Comparison of ENCODE assay signal across 12 cellular contexts in genomic region chr4:17721496-17722360, GRCh38. TPM values are rescaled to one million over a fixed set of nuclear protein-coding genes. Genes with fewer than 3 reads are reported as not detected.
DNase-seq lines count a peak whose midpoint lies in the region; ATAC-seq and TF ChIP-seq lines count a peak whose summit lies in the region.
"Had no signal": no experiment of that assay in that cellular context is flagged by ENCODE, and none has a peak within 500 bp of the region (broad histone marks: within the 10 kb centered on the region; RNA-seq: fewer than 3 reads in every experiment).

No MANE protein-coding gene starts in this region.

- peaks cover 8% of the 10 kb centered on the region for H3K27me3 Mint-ChIP-seq in CD4-positive, alpha-beta T cell

- H3K27ac ChIP-seq in psoas muscle = no peak overlapping the region
- no peak overlapping the region for H3K27ac ChIP-seq in CD4-positive, alpha-beta T cell (ENCODE audit: low read depth, low read length)
- H3K27ac ChIP-seq: neutrophil had no signal

- H3K27me3 ChIP-seq in adipocyte (replicated peaks; ENCODE audit: control insufficient read depth, insufficient read depth, low read length) (no peaks in the 10 kb centered on the region), psoas muscle (ENCODE audit: insufficient read depth in 3 of 3, low read length in 2 of 3) (no peaks in the 10 kb centered on the region)
- H3K27me3 ChIP-seq in CD4-positive, alpha-beta T cell (ENCODE audit: control insufficient read depth, insufficient read depth, low read length) = no peaks in the 10 kb centered on the region
- H3K27me3 ChIP-seq: neutrophil had no signal

- H3K4me1 Mint-ChIP-seq in CD4-positive, alpha-beta T cell (ENCODE audit: low read depth) = no peaks in the 10 kb centered on the region
- H3K4me1 Mint-ChIP-seq: activated CD8-positive, alpha-beta memory T cell treated with anti-CD3 and anti-CD28 coated beads, Interleukin-2, amount 10 ng/mL, durations not matched to agents 7 days and 5 days had no signal

- WGBS in psoas muscle, 3 donors = 60 to 69% (median 61%) methylated on average over 16 of the region's 16 CpGs

- peak; percentile 89 for DNase-seq in GM03348 (ENCODE audit: low spot score)
- DNase-seq in adipocyte (ENCODE audit: low read depth) = peak; percentile 57
- peak; percentile 53 for DNase-seq in fibroblast of mammary gland (ENCODE audit: low read depth)
- DNase-seq in psoas muscle = no peak
- no peak for DNase-seq in HuH-7 (ENCODE audit: low spot score)
- no peak for DNase-seq in CD4-positive, alpha-beta T cell
- DNase-seq: activated CD8-positive, alpha-beta memory T cell treated with anti-CD3 and anti-CD28 coated beads, Interleukin-2, amount 10 ng/mL, durations not matched to agents 7 days and 5 days; Calu3 had no signal

- H3K4me1 ChIP-seq in adipocyte (ENCODE audit: control insufficient read depth, insufficient read depth, low read length) (peaks cover 12% of the 10 kb centered on the region), psoas muscle (no peaks in the 10 kb centered on the region)

- POLR2A ChIA-PET in CD4-positive, alpha-beta T cell (lab: Charles Lee) = no interaction called here

- no peak overlapping the region for H3K9ac ChIP-seq in adipocyte (ENCODE audit: low read length)

- H3K27ac Mint-ChIP-seq in CD4-positive, alpha-beta T cell = no peak overlapping the region
- H3K27ac Mint-ChIP-seq: activated CD8-positive, alpha-beta memory T cell treated with anti-CD3 and anti-CD28 coated beads, Interleukin-2, amount 10 ng/mL, durations not matched to agents 7 days and 5 days had no signal

- H3K4me3 Mint-ChIP-seq in CD4-positive, alpha-beta T cell = no peak overlapping the region
- H3K4me3 Mint-ChIP-seq: activated CD8-positive, alpha-beta memory T cell treated with anti-CD3 and anti-CD28 coated beads, Interleukin-2, amount 10 ng/mL, durations not matched to agents 7 days and 5 days had no signal

- intact Hi-C loops in psoas muscle (cut with DNase I) = no loop called here
- intact Hi-C loops in CD4-positive, alpha-beta T cell (cut with DNase I, micrococcal nuclease) = no loop called here

- H3K36me3 Mint-ChIP-seq in CD4-positive, alpha-beta T cell (ENCODE audit: low read depth) = no peaks in the 10 kb centered on the region
- H3K36me3 Mint-ChIP-seq: activated CD8-positive, alpha-beta memory T cell treated with anti-CD3 and anti-CD28 coated beads, Interleukin-2, amount 10 ng/mL, durations not matched to agents 7 days and 5 days had no signal

- H3K4me3 ChIP-seq in adipocyte (ENCODE audit: low read length) (peak overlapping the region; percentile 26), fibroblast of mammary gland (ENCODE audit: control insufficient read depth, low read depth, low read length) (no peak overlapping the region), psoas muscle (no peak overlapping the region)
- H3K4me3 ChIP-seq: HAP-1 had no signal

- CTCF ChIA-PET in CD4-positive, alpha-beta T cell (lab: Charles Lee) = no interaction called here

- no peaks in the 10 kb centered on the region for H3K9me3 Mint-ChIP-seq in CD4-positive, alpha-beta T cell

- no peaks in the 10 kb centered on the region for H3K36me3 ChIP-seq in adipocyte (ENCODE audit: control insufficient read depth, insufficient read depth, low read length, severe bottlenecking)
- H3K36me3 ChIP-seq in psoas muscle (ENCODE audit: insufficient read depth in 1 of 2, low read depth in 1 of 2) = no peaks in the 10 kb centered on the region
- H3K36me3 ChIP-seq: HAP-1, neutrophil had no signal

- no peak for TF ChIP-seq CTCF in fibroblast of mammary gland (conservative IDR thresholded peaks at IDR 0.05; ENCODE audit: control insufficient read depth, insufficient read depth, low read depth, low read length)
- no peak for TF ChIP-seq CTCF in psoas muscle (IDR thresholded peaks at IDR 0.05)
- no peak for TF ChIP-seq CTCF in CD4-positive, alpha-beta T cell (IDR thresholded peaks at IDR 0.05)

- no peaks in the 10 kb centered on the region for H3K9me3 ChIP-seq in adipocyte (ENCODE audit: control insufficient read depth, low read length)
- no peaks in the 10 kb centered on the region for H3K9me3 ChIP-seq in psoas muscle
- no peaks in the 10 kb centered on the region for H3K9me3 ChIP-seq in CD4-positive, alpha-beta T cell (ENCODE audit: control insufficient read depth, low read length)
- H3K9me3 ChIP-seq: HAP-1, neutrophil had no signal

- ATAC-seq in psoas muscle (peak in 3 of 4 donors; percentile 46 to 64 (median 57)), GM18502 (IDR thresholded peaks at IDR 0.05; ENCODE audit: poor library complexity, unreplicated experiment) (no peak), HG02588 (IDR thresholded peaks at IDR 0.05; ENCODE audit: unreplicated experiment) (no peak)
- no peak for ATAC-seq in CD4-positive, alpha-beta T cell (ENCODE audit: poor library complexity)
- ATAC-seq: activated CD8-positive, alpha-beta memory T cell treated with anti-CD3 and anti-CD28 coated beads, Interleukin-2, amount 10 ng/mL, durations not matched to agents 7 days and 5 days had no signal

RNA-seq across cellular contexts. Expression of gene FAM184B, which starts 59.7 kb away (rescaled TPM):
- 1 to 10 TPM in 2 of 4 donors, under 1 TPM in 2; 0.28 to 2.6 (median 0.75) TPM for total RNA-seq in psoas muscle
- polyA plus RNA-seq in psoas muscle = under 1 TPM; 0.03 to 0.51 (median 0.13) TPM
- not detected for total RNA-seq in CD4-positive, alpha-beta T cell

Comparison
In these comparisons a context has a peak if more than half of its experiments do, and no peak if none do; other contexts are left out.
1. DNase-seq: peak in GM03348 (single experiment), adipocyte (single experiment) and fibroblast of mammary gland (single experiment); none in psoas muscle (0 of 2), HuH-7 (single experiment) and CD4-positive, alpha-beta T cell (0 of 10).
2. ATAC-seq: peak in psoas muscle (3 of 4); none in GM18502 (single experiment), HG02588 (single experiment) and CD4-positive, alpha-beta T cell (single experiment).